10 cellular contexts compared by ENCODE assay signal in the genomic region with DNA sequence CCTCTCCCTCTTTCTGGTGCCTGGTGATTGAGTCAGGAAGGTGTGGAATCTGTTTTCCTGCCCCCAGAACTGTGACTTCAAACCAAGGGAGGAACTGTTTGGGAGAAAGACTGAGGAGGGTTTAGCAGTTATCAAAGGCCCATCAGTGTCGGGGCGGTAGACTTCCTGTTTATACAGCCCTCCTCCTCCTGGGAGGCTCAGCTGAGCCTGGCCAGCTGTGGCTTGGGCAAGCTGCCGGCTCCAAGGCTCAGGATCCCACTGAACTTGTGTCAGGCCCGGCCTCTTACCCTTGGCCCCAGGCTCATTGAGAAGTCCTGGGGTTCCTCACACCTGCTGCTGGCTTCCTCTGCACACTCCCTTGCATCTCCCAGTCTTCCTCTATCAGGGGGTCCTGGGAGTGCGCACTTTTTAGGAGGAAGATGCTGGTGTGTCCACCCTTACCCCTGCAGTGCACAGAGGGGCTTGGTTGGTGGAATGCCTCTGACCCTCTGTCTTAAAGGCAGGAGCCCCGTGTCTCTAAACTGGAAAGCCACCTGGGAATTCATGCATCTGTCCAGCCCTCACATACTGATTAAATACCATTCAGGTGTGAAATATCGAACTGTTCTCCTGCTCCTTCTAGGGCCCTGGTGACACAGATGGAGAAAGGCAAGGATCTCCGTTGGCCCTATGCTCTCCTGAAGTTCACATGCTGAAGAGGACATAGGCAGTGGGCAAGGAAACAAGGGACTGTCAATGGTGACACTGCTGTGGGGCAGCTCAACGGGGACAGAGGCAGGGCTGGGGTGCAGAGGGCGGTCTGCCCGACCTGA. TPM values are rescaled to one million over a fixed set of nuclear protein-coding genes. Genes with fewer than 3 reads are reported as not detected.
DNase-seq lines count a peak whose midpoint lies in the region; TF ChIP-seq lines count a peak whose summit lies in the region.
"Had no signal": no experiment of that assay in that cellular context is flagged by ENCODE, and none has a peak within 500 bp of the region (broad histone marks: within the 10 kb centered on the region; RNA-seq: fewer than 3 reads in every experiment).

No MANE protein-coding gene starts in this region.

- no peaks in the 10 kb centered on the region for H3K27me3 ChIP-seq in neural progenitor cell
- no peaks in the 10 kb centered on the region for H3K27me3 ChIP-seq in spleen (replicated peaks in 1 of 7)

- no peaks in the 10 kb centered on the region for H3K36me3 Mint-ChIP-seq in neural progenitor cell
- H3K36me3 Mint-ChIP-seq in activated naive CD4-positive, alpha-beta T cell treated with anti-CD3 and anti-CD28 coated beads for 36 hours (ENCODE audit: low read depth), result no peaks in the 10 kb centered on the region

- H3F3A ChIP-seq in neural progenitor cell (ENCODE audit: low read depth), result no peaks in the 10 kb centered on the region

- H3K4me1 Mint-ChIP-seq in neural progenitor cell, result no peaks in the 10 kb centered on the region
- H3K4me1 Mint-ChIP-seq in activated naive CD4-positive, alpha-beta T cell treated with anti-CD3 and anti-CD28 coated beads for 36 hours (ENCODE audit: low read depth), result no peaks in the 10 kb centered on the region

- peak; percentile 56 for DNase-seq in AG08395 (ENCODE audit: low spot score)
- DNase-seq in OCI-M1 (lab: John Stamatoyannopoulos, UW), result peak; percentile 30
- DNase-seq in cardiac septum (ENCODE audit: low spot score), result peak; percentile 75
- DNase-seq in neural progenitor cell (ENCODE audit: low spot score), result no peak
- DNase-seq in activated naive CD4-positive, alpha-beta T cell treated with anti-CD3 and anti-CD28 coated beads for 36 hours, result no peak
- no peak for DNase-seq in spleen
- no peak for DNase-seq in inferior parietal cortex (ENCODE audit: extremely low spot score)
- no peak for DNase-seq in activated CD8-positive, alpha-beta memory T cell treated with anti-CD3 and anti-CD28 coated beads, Interleukin-2, amount 50 U/mL, for 4 hours
- DNase-seq: foreskin melanocyte had no signal

- H3K79me2 ChIP-seq in neural progenitor cell (ENCODE audit: low read depth), result no peaks in the 10 kb centered on the region

- H3K27ac ChIP-seq in neural progenitor cell (no peak overlapping the region), spleen (no peak overlapping the region)
- H3K27ac ChIP-seq: RWPE1 had no signal

- H3K4me3 Mint-ChIP-seq in neural progenitor cell, result peak overlapping the region; percentile 58
- no peak overlapping the region for H3K4me3 Mint-ChIP-seq in activated naive CD4-positive, alpha-beta T cell treated with anti-CD3 and anti-CD28 coated beads for 36 hours

- H4K20me1 ChIP-seq in neural progenitor cell (ENCODE audit: low read depth), result no peaks in the 10 kb centered on the region

- H3K4me3 ChIP-seq in neural progenitor cell, result no peak overlapping the region
- no peak overlapping the region for H3K4me3 ChIP-seq in spleen

- WGBS in spleen, 5 donors, result 52 to 65% (median 59%) methylated on average over 10 to 11 of the region's 11 CpGs

- H3K4me1 ChIP-seq in neural progenitor cell (peaks cover 7% of the 10 kb centered on the region), spleen (peaks cover 0 to 5% (median 0%) of the 10 kb centered on the region in 6 donors)

- H2AFZ ChIP-seq in neural progenitor cell (replicated peaks), result no peak overlapping the region

- H3K27me3 Mint-ChIP-seq in neural progenitor cell (ENCODE audit: insufficient read depth, low read depth), result peaks cover 3% of the 10 kb centered on the region
- peaks cover 5% of the 10 kb centered on the region for H3K27me3 Mint-ChIP-seq in activated naive CD4-positive, alpha-beta T cell treated with anti-CD3 and anti-CD28 coated beads for 36 hours (ENCODE audit: low read depth)

- no peak overlapping the region for H3K27ac Mint-ChIP-seq in neural progenitor cell
- H3K27ac Mint-ChIP-seq in activated naive CD4-positive, alpha-beta T cell treated with anti-CD3 and anti-CD28 coated beads for 36 hours, result no peak overlapping the region

- H3K9ac ChIP-seq in neural progenitor cell, result no peak overlapping the region

- intact Hi-C loops in cardiac septum (cut with DNase I) (no loop called here), spleen (cut with DNase I; ENCODE audit: low total_unique reads) (no loop called here)
- intact Hi-C loops in activated naive CD4-positive, alpha-beta T cell treated with anti-CD3 and anti-CD28 coated beads for 36 hours (cut with micrococcal nuclease), result no loop called here

- H3K9me3 ChIP-seq in neural progenitor cell (ENCODE audit: low read depth) (no peaks in the 10 kb centered on the region), spleen (no peaks in the 10 kb centered on the region)

- no peak for TF ChIP-seq CTCF in neural progenitor cell (IDR thresholded peaks at IDR 0.05)
- TF ChIP-seq CTCF in spleen (IDR thresholded peaks at IDR 0.05 in 8 of 11, conservative IDR thresholded peaks at IDR 0.05 in 3 of 11), result no peak

- H3K9me3 Mint-ChIP-seq in neural progenitor cell, result peaks cover 2% of the 10 kb centered on the region
- no peaks in the 10 kb centered on the region for H3K9me3 Mint-ChIP-seq in activated naive CD4-positive, alpha-beta T cell treated with anti-CD3 and anti-CD28 coated beads for 36 hours

- no peak overlapping the region for H3K4me2 ChIP-seq in neural progenitor cell

- H3K36me3 ChIP-seq in neural progenitor cell (no peaks in the 10 kb centered on the region), spleen (no peaks in the 10 kb centered on the region)

- CTCF ChIA-PET in activated naive CD4-positive, alpha-beta T cell treated with anti-CD3 and anti-CD28 coated beads for 36 hours (lab: Charles Lee), result interaction anchor here (1.0 kb wide), 1 partner anchor 38 kb away, joined by 3 read pairs; no protein-coding TSS in a partner anchor

- no peak for TF ChIP-seq POLR2A in spleen (IDR thresholded peaks at IDR 0.05)

RNA-seq across cellular contexts. Expression of a gene that starts 32.4 kb away (rescaled TPM):
- 121 TPM for total RNA-seq in cardiac septum
- total RNA-seq in neural progenitor cell (ENCODE audit: low replicate concordance), result 0.09 and 0.74 TPM in 2 replicates
- total RNA-seq in activated naive CD4-positive, alpha-beta T cell treated with anti-CD3 and anti-CD28 coated beads for 36 hours, result not detected
- total RNA-seq in spleen, result 100 to 1,000 TPM; 262 to 549 (median 387) TPM
- 10 to 100 TPM; 22.7 to 64.5 (median 44.7) TPM for polyA plus RNA-seq in spleen

Comparison
In these comparisons a context has a peak if more than half of its experiments do, and no peak if none do; other contexts are left out.
1. DNase-seq: peak in AG08395 (single experiment), OCI-M1 (single experiment) and cardiac septum (single experiment); none in neural progenitor cell (single experiment), activated naive CD4-positive, alpha-beta T cell treated with anti-CD3 and anti-CD28 coated beads for 36 hours (single experiment), spleen (single experiment), inferior parietal cortex (single experiment) and activated CD8-positive, alpha-beta memory T cell treated with anti-CD3 and anti-CD28 coated beads, Interleukin-2, amount 50 U/mL, for 4 hours (single experiment).
2. RNA of a gene that starts 32.4 kb away (total RNA-seq): 262 to 549 TPM in spleen and 121 TPM in cardiac septum (single experiment); 0.09 to 0.74 TPM in neural progenitor cell and not detected in activated naive CD4-positive, alpha-beta T cell treated with anti-CD3 and anti-CD28 coated beads for 36 hours; every median in the first group is over 10 times any median in the second.